Comparison of ENCODE assay signal across 18 cellular contexts in the genomic region with DNA sequence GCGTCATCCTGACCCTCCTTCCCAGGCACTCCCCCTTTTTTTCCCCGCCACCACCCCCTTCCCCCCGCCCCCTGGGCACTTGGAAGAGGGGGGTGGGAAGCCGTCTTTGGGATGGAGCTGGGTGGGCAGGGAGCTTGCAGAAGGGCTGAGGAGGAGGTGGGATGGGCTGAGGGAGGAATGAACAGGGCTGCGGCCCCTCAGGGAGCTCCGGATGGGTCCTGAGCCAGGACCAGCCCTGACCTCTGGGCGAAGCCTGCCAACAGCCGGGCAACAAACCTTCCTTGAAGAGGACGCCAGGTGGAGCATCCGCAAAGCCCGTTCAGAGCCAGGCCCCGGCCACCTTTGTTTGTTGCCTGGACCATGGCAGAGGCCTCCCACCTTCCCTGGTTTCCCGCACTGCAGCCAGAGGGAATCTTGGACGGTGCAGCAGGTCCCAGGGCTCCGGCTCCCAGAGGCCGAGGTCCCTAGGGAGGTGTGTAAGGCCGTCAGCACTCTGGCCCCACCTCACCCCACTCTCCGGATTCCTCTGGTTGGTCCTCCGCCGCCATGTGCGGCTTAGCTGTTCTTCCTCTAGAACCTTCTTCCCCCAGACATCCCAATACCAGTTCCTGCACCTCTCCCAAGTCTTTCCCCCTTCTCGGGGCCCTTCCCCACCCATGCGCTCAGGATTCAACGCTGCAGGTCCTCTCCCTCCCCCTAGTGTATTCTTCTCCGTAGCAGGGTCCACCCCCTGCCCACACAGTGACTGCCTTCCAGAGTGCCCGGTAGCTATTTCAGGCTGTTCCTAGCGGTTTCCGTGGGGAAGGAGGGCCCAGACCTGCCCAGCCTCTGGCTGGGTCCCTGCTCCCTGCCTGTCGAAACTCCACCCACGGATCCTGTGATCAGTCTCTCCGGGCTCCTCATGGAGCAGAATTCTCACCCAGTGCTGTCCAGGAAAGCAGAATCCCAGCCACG. TPM values are rescaled to one million over a fixed set of nuclear protein-coding genes. Genes with fewer than 3 reads are reported as not detected.
DNase-seq lines count a peak whose midpoint lies in the region; ATAC-seq and TF ChIP-seq lines count a peak whose summit lies in the region.
"Had no signal": no experiment of that assay in that cellular context is flagged by ENCODE, and none has a peak within 500 bp of the region (broad histone marks: within the 10 kb centered on the region; RNA-seq: fewer than 3 reads in every experiment).

No MANE protein-coding gene starts in this region.

- H3K56ac ChIP-seq in IMR-90 (ENCODE audit: extremely low read depth, insufficient read depth, low read length): no peak overlapping the region

- H4K91ac ChIP-seq in IMR-90 (ENCODE audit: insufficient read depth, low read depth, low read length): no peak overlapping the region
- H4K91ac ChIP-seq in neuronal stem cell (ENCODE audit: low read depth, low read length, poor library complexity): no peak overlapping the region

- dilution Hi-C loops in IMR-90 (cut with HindIII; ENCODE audit: low sequenced_read_pairs, unreplicated experiment): no loop called here

- no peaks in the 10 kb centered on the region for H3K9me3 ChIP-seq in ES-I3 (ENCODE audit: control insufficient read depth, insufficient read depth, low read length)
- H3K9me3 ChIP-seq in IMR-90 (ENCODE audit: control insufficient read depth, insufficient read depth, low read length): no peaks in the 10 kb centered on the region
- no peaks in the 10 kb centered on the region for H3K9me3 ChIP-seq in neuronal stem cell (replicated peaks in 1 of 2; ENCODE audit: control insufficient read depth in 2 of 2, insufficient read depth in 1 of 2, low read depth in 1 of 2, low read length in 2 of 2)
- H3K9me3 ChIP-seq: left lung, spleen, testis had no signal

- H2AK9ac ChIP-seq in IMR-90 (replicated peaks; ENCODE audit: low read depth, low read length, poor library complexity): no peak overlapping the region

- peak overlapping the region; percentile 63 for H2BK12ac ChIP-seq in neuronal stem cell (ENCODE audit: low read length)

- no peaks in the 10 kb centered on the region for H3K36me3 ChIP-seq in ES-I3 (ENCODE audit: insufficient read depth, low read length)
- H3K36me3 ChIP-seq in IMR-90 (ENCODE audit: control insufficient read depth, insufficient read depth, low read length): no peaks in the 10 kb centered on the region
- H3K36me3 ChIP-seq in neuronal stem cell (replicated peaks in 1 of 2; ENCODE audit: control insufficient read depth in 2 of 2, insufficient read depth in 2 of 2, low read length in 2 of 2): no peaks in the 10 kb centered on the region
- H3K36me3 ChIP-seq: left lung, spleen had no signal

- no TSS peak for BruUV-seq in IMR-90 (replicated peaks; lab: Mats Ljungman, UMichigan)

- no peak overlapping the region for H3K4me2 ChIP-seq in IMR-90 (ENCODE audit: low read depth, low read length)
- no peak overlapping the region for H3K4me2 ChIP-seq in neuronal stem cell (ENCODE audit: insufficient read depth, low read length, poor library complexity, severe bottlenecking)

- H2BK120ac ChIP-seq in IMR-90 (ENCODE audit: low read depth, low read length) (no peak overlapping the region), neuronal stem cell (ENCODE audit: low read depth, low read length) (peak overlapping the region; percentile 14)

- TF ChIP-seq CTCF in IMR-90 (conservative IDR thresholded peaks at IDR 0.05; ENCODE audit: low read depth, low read length) (no peak), epithelial cell of esophagus (IDR thresholded peaks at IDR 0.05; ENCODE audit: insufficient read depth, low read depth, low read length, missing control alignments) (no peak), GM20000 (IDR thresholded peaks at IDR 0.05; ENCODE audit: extremely low read depth, missing control alignments) (no peak)

- no peak for TF ChIP-seq RAD21 in IMR-90 (IDR thresholded peaks at IDR 0.05; ENCODE audit: low read length)

- ATAC-seq in IMR-90 (ENCODE audit: low read depth): peak; percentile 42; the same call in 1 of the 2 replicates
- ATAC-seq: left lung, T-helper 17 cell had no signal

- H3K27ac ChIP-seq in IMR-90 (ENCODE audit: insufficient read depth, low read length) (no peak overlapping the region), neuronal stem cell (replicated peaks; ENCODE audit: low read length) (peak overlapping the region; percentile 44)
- H3K27ac ChIP-seq: left lung, spleen, testis had no signal

- TF ChIP-seq POLR2A in IMR-90 (IDR thresholded peaks at IDR 0.05; ENCODE audit: low read depth, low read length): no peak

- H3K4ac ChIP-seq in IMR-90 (ENCODE audit: low read depth, low read length): no peak overlapping the region
- no peak overlapping the region for H3K4ac ChIP-seq in neuronal stem cell (ENCODE audit: low read length)

- H2BK5ac ChIP-seq in IMR-90 (ENCODE audit: low read depth, low read length, poor library complexity, severe bottlenecking): no peak overlapping the region
- no peak overlapping the region for H2BK5ac ChIP-seq in neuronal stem cell (ENCODE audit: low read length)

- peak overlapping the region; percentile 21 for H2AFZ ChIP-seq in IMR-90 (replicated peaks; ENCODE audit: low read length, poor library complexity)
- peak overlapping the region; percentile 83 for H2AFZ ChIP-seq in neuronal stem cell (ENCODE audit: low read length)

- H3K18ac ChIP-seq in IMR-90 (ENCODE audit: low read depth, low read length) (no peak overlapping the region), neuronal stem cell (ENCODE audit: low read length) (peak overlapping the region; percentile 66)

- DNase-seq in IMR-90 (no peak), epithelial cell of esophagus (ENCODE audit: low read depth) (peak; percentile 22), neuronal stem cell (ENCODE audit: low spot score) (peak; percentile 5), GM20000 (ENCODE audit: low spot score) (no peak), RPMI8226 (no peak), NCI-H82 (lab: John Stamatoyannopoulos, UW) (no peak), SIG-M5 (lab: John Stamatoyannopoulos, UW) (no peak)
- DNase-seq: activated CD4-positive, CD25-positive, alpha-beta regulatory T cell; activated CD8-positive, alpha-beta memory T cell treated with anti-CD3 and anti-CD28 coated beads for 24 hours; effector CD8-positive, alpha-beta T cell; HFFc6; left lung; NCI-H226; NK-92 treated with Interleukin-12 subunit alpha and Interleukin-12 subunit beta, amount 100 ng/mL, for 24 hours; spleen; T-helper 17 cell; testis had no signal

- H3K79me1 ChIP-seq in IMR-90 (ENCODE audit: low read depth in 1 of 2, low read length in 2 of 2) (no peaks in the 10 kb centered on the region), neuronal stem cell (ENCODE audit: low read depth, low read length) (no peaks in the 10 kb centered on the region)

- H4K5ac ChIP-seq in IMR-90 (ENCODE audit: low read depth, low read length): no peak overlapping the region

- H2AK5ac ChIP-seq in IMR-90 (ENCODE audit: low read depth, low read length) (no peak overlapping the region), neuronal stem cell (ENCODE audit: low read depth, low read length) (no peak overlapping the region)

- H3K14ac ChIP-seq in IMR-90 (replicated peaks; ENCODE audit: low read depth, low read length): no peak overlapping the region
- H3K14ac ChIP-seq in neuronal stem cell (ENCODE audit: low read length): no peak overlapping the region

- in situ Hi-C loops in IMR-90 (cut with MboI; ENCODE audit: low sequenced_read_pairs): no loop called here

- H3K27me3 ChIP-seq in IMR-90 (ENCODE audit: control insufficient read depth, insufficient read depth, low read length): peaks cover 39% of the 10 kb centered on the region
- H3K27me3 ChIP-seq in neuronal stem cell (ENCODE audit: control insufficient read depth in 3 of 3, insufficient read depth in 3 of 3, low read depth in 1 of 3, low read length in 3 of 3): peaks cover 0 to 14% (median 0%) of the 10 kb centered on the region in 3 experiments
- H3K27me3 ChIP-seq: testis had no signal

- POLR2A ChIA-PET in IMR-90 (lab: Charles Lee; ENCODE audit: unreplicated experiment): no interaction called here

- CTCF ChIA-PET in IMR-90 (lab: Yijun Ruan, JAX): no interaction called here

- WGBS in IMR-90 (ENCODE audit: extremely low coverage in 2 of 2, insufficient read length in 1 of 2), 2 experiments: 0% methylated on average over 1 of the region's 32 CpGs; no CpG with 5 or more reads in 1 of the 2 experiments
- no CpG with 5 or more reads among the region's 32 CpGs for WGBS in neuronal stem cell (ENCODE audit: extremely low coverage in 2 of 2, insufficient read length in 2 of 2, insufficient replicate concordance in 1 of 2), 2 donors

- peaks cover 3% of the 10 kb centered on the region; the same call in 1 of the 2 replicates for H3K9me1 ChIP-seq in IMR-90 (ENCODE audit: insufficient read depth, low read length)

- peak overlapping the region; percentile 37; the same call in 1 of the 2 replicates for H3K9ac ChIP-seq in ES-I3 (ENCODE audit: low read depth, low read length)
- H3K9ac ChIP-seq in IMR-90 (ENCODE audit: low read depth, low read length): no peak overlapping the region
- no peak overlapping the region for H3K9ac ChIP-seq in neuronal stem cell (ENCODE audit: low read depth, low read length, poor library complexity)

- H3K23ac ChIP-seq in IMR-90 (ENCODE audit: low read depth, low read length) (no peak overlapping the region), neuronal stem cell (ENCODE audit: low read depth, low read length, poor library complexity) (no peak overlapping the region)

- H3K4me3 ChIP-seq in IMR-90 (ENCODE audit: insufficient read depth, low read depth, low read length) (no peak overlapping the region), epithelial cell of esophagus (ENCODE audit: low read length) (no peak overlapping the region), neuronal stem cell (ENCODE audit: low read length in 2 of 2) (no peak overlapping the region)
- H3K4me3 ChIP-seq: left lung, spleen, testis had no signal

- H3K4me1 ChIP-seq in ES-I3 (ENCODE audit: insufficient read depth, low read length) (peaks cover 6% of the 10 kb centered on the region; the same call in 1 of the 2 replicates), IMR-90 (ENCODE audit: control insufficient read depth, insufficient read depth, low read length) (peaks cover 2% of the 10 kb centered on the region; the same call in 1 of the 2 replicates), neuronal stem cell (ENCODE audit: control insufficient read depth in 2 of 2, insufficient read depth in 1 of 2, low read depth in 1 of 2, low read length in 2 of 2) (peaks cover 3 to 17% of the 10 kb centered on the region in 2 donors)
- H3K4me1 ChIP-seq: left lung had no signal

- no peaks in the 10 kb centered on the region for H4K20me1 ChIP-seq in IMR-90 (ENCODE audit: insufficient read depth, low read length)

- no peak overlapping the region for H2BK20ac ChIP-seq in IMR-90 (ENCODE audit: low read depth, low read length)

- no peak overlapping the region for H2BK15ac ChIP-seq in IMR-90 (ENCODE audit: low read depth, low read length)
- peak overlapping the region; percentile 23 for H2BK15ac ChIP-seq in neuronal stem cell (ENCODE audit: low read length)

- H4K8ac ChIP-seq in IMR-90 (ENCODE audit: low read depth in 2 of 2, low read length in 2 of 2) (no peak overlapping the region), neuronal stem cell (ENCODE audit: low read depth, low read length) (no peak overlapping the region)

- intact Hi-C loops in IMR-90 (cut with micrococcal nuclease): no loop called here

RNA-seq across cellular contexts. Expression of gene SEC61A1, which starts 45.5 kb away (rescaled TPM):
- total RNA-seq in IMR-90 (2012; rRNA removed): 478 and 487 TPM in 2 replicates
- polyA plus RNA-seq in IMR-90 (2012; rRNA removed): 347 and 377 TPM in 2 replicates
- 212 and 332 TPM in 2 replicates for polyA plus RNA-seq in IMR-90 (2012; cell fraction: cytosol; rRNA removed)
- polyA plus RNA-seq in IMR-90 (2012; cell fraction: nucleus; rRNA removed; ENCODE audit: low replicate concordance): 308 and 317 TPM in 2 replicates
- polyA plus RNA-seq in neuronal stem cell (2013, experiment 1 of 2): 61.5 TPM
- polyA plus RNA-seq in neuronal stem cell (2013, experiment 2 of 2): 64.0 TPM

Comparison
In these comparisons a context has a peak if more than half of its experiments do, and no peak if none do; other contexts are left out.
1. DNase-seq: peak in epithelial cell of esophagus (single experiment) and neuronal stem cell (single experiment); none in IMR-90 (single experiment), GM20000 (single experiment), RPMI8226 (single experiment), NCI-H82 (single experiment) and SIG-M5 (single experiment).